Comparison of ENCODE assay signal across 24 cellular contexts in the genomic region with DNA sequence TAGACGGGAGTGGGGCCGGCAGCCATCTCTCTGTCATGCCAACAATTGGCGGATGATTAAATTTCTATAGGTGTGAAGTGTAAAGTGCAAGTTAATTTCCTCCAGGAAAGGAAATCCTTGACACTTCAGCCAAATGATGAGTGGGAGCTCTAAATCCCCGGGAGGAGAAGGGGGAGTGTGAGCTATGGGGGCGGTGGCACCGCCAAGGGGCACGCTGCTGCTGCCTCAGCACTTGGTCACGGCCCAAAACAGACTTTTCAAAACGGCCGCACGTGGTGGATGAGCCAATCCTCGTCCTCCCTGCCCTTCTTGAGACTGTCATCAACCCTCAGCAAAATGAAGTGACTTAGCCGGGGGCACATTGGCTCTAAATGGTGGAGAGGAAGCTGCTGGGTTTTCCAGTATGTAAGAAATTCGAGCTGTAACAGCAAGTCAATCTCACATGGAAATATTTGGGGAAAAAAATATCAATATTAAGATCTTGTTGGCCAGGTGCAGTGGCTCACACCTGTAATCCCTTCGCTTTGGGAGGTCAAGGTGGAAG.
"Had no signal": no experiment of that assay in that cellular context is flagged by ENCODE, and none has a peak within 500 bp of the region (broad histone marks: within the 10 kb centered on the region; RNA-seq: fewer than 3 reads in every experiment).

No MANE protein-coding gene starts in this region.

- H3K27ac Mint-ChIP-seq: activated B cell treated with CpG ODN at 0.5 μM for 24 hours; activated CD8-positive, alpha-beta T cell treated with anti-CD3 and anti-CD28 coated beads for 36 hours; activated T-helper 17 cell treated with anti-CD3 and anti-CD28 coated beads, Interleukin-2, amount 50 U/mL, for 72 hours; dendritic cell treated with granulocyte-macrophage colony-stimulating factor and Interleukin-4, amounts not matched to agents 40 ng/mL and 50 ng/mL, for 4 days; endodermal cell; immature natural killer cell; natural killer cell; neural progenitor cell; T-helper 2 cell treated with Interferon-gamma antibody and Interleukin-4, amounts not matched to agents 5 μg/mL and 100 μg/mL, for 36 hours had no signal

- H3K4me3 Mint-ChIP-seq: activated B cell treated with CpG ODN at 0.5 μM for 24 hours; activated CD8-positive, alpha-beta T cell treated with anti-CD3 and anti-CD28 coated beads for 36 hours; activated T-cell treated with anti-CD3 and anti-CD28 coated beads, Interleukin-2, amount 50 U/mL, for 4 hours; activated T-helper 17 cell treated with anti-CD3 and anti-CD28 coated beads, Interleukin-2, amount 50 U/mL, for 72 hours; dendritic cell treated with granulocyte-macrophage colony-stimulating factor and Interleukin-4, amounts not matched to agents 40 ng/mL and 50 ng/mL, for 4 days; endodermal cell; immature natural killer cell; natural killer cell; neural progenitor cell; T-helper 2 cell treated with Interferon-gamma antibody and Interleukin-4, amounts not matched to agents 5 μg/mL and 100 μg/mL, for 36 hours had no signal

- H3K4me1 Mint-ChIP-seq: activated B cell treated with CpG ODN at 0.5 μM for 24 hours; activated T-helper 17 cell treated with anti-CD3 and anti-CD28 coated beads, Interleukin-2, amount 50 U/mL, for 72 hours; immature natural killer cell had no signal

- H3K36me3 Mint-ChIP-seq: immature natural killer cell, natural killer cell, neural progenitor cell had no signal

- H3K9ac ChIP-seq: neural progenitor cell had no signal

- H3K27me3 ChIP-seq: neural progenitor cell, testis had no signal

- H3K36me3 ChIP-seq: gastroesophageal sphincter, left lung, lower lobe of right lung, neural progenitor cell, spleen, transverse colon had no signal

- H3K4me3 ChIP-seq: gastroesophageal sphincter, left lung, lower lobe of right lung, neural progenitor cell, spleen, testis, transverse colon had no signal

- ATAC-seq: activated T-cell treated with anti-CD3 and anti-CD28 coated beads, Interleukin-2, amount 50 U/mL, for 4 hours; activated T-helper 17 cell treated with anti-CD3 and anti-CD28 coated beads, Interleukin-2, amount 50 U/mL, for 72 hours; gastroesophageal sphincter; right cardiac atrium had no signal

- H2AFZ ChIP-seq: neural progenitor cell had no signal

- H3K4me2 ChIP-seq: neural progenitor cell had no signal

- H3K9me3 Mint-ChIP-seq: activated B cell treated with CpG ODN at 0.5 μM for 24 hours; activated CD8-positive, alpha-beta T cell treated with anti-CD3 and anti-CD28 coated beads for 36 hours; activated T-cell treated with anti-CD3 and anti-CD28 coated beads, Interleukin-2, amount 50 U/mL, for 4 hours; activated T-helper 17 cell treated with anti-CD3 and anti-CD28 coated beads, Interleukin-2, amount 50 U/mL, for 72 hours; dendritic cell treated with granulocyte-macrophage colony-stimulating factor and Interleukin-4, amounts not matched to agents 40 ng/mL and 50 ng/mL, for 4 days; endodermal cell; immature natural killer cell; natural killer cell; neural progenitor cell; T-helper 2 cell treated with Interferon-gamma antibody and Interleukin-4, amounts not matched to agents 5 μg/mL and 100 μg/mL, for 36 hours had no signal

- DNase-seq: activated B cell treated with CpG ODN at 0.5 μM for 24 hours; activated CD4-positive, alpha-beta T cell treated with anti-CD3 and anti-CD28 coated beads, Interleukin-2, amount 50 U/mL, for 1 hour; activated gamma-delta T cell treated with Interleukin-2 at 50 U/mL for 16 hours; activated naive CD4-positive, alpha-beta T cell treated with anti-CD3 and anti-CD28 coated beads, Interleukin-2, amount 50 U/mL, for 16 hours; activated T-cell treated with anti-CD3 and anti-CD28 coated beads, Interleukin-2, amount 50 U/mL, for 4 hours; central memory CD4-positive, alpha-beta T cell; hippocampal formation; immature natural killer cell; left lung; lower lobe of right lung; natural killer cell; posterior cingulate gyrus; right cardiac atrium; spleen; stimulated activated naive CD4-positive, alpha-beta T cell treated with Interleukin-2 at 50 U/mL for 16 hours; testis; transverse colon had no signal

- H3K27ac ChIP-seq: gastroesophageal sphincter, left lung, lower lobe of right lung, neural progenitor cell, spleen, testis, transverse colon had no signal

- H3K9me3 ChIP-seq: gastroesophageal sphincter, left lung, lower lobe of right lung, spleen, testis, transverse colon had no signal

- H3K4me1 ChIP-seq: left lung, lower lobe of right lung, neural progenitor cell, testis had no signal
